4 cellular contexts compared by ENCODE assay signal in genomic region chr3:94210256-94210655, GRCh38.
"Had no signal": no experiment of that assay in that cellular context is flagged by ENCODE, and none has a peak within 500 bp of the region (broad histone marks: within the 10 kb centered on the region; RNA-seq: fewer than 3 reads in every experiment).

No MANE protein-coding gene starts in this region.

- H3K4me3 ChIP-seq: K562 had no signal

- H3K27ac ChIP-seq: HL-60 had no signal

- DNase-seq: IMR-90, KBM-7 had no signal
